Comparison of ENCODE assay signal across 26 cellular contexts in genomic region chr6:21375717-21376116, GRCh38.
"Had no signal": no experiment of that assay in that cellular context is flagged by ENCODE, and none has a peak within 500 bp of the region (broad histone marks: within the 10 kb centered on the region; RNA-seq: fewer than 3 reads in every experiment).

No MANE protein-coding gene starts in this region.

- H3K36me3 Mint-ChIP-seq: immature natural killer cell; natural killer cell; stimulated activated memory B cell treated with anti-CD40 and anti-IgM and Interleukin-4, amounts not matched to agents 10 μg/mL and 1 μg/mL and 100 μg/mL, for 72 hours had no signal

- H3K4me3 ChIP-seq: coronary artery, esophagus squamous epithelium, heart right ventricle, lower lobe of right lung, prostate gland, right atrium auricular region, sigmoid colon, spleen, testis, tibial artery, upper lobe of left lung had no signal

- H3K4me1 Mint-ChIP-seq: immature natural killer cell, natural killer cell had no signal

- ATAC-seq: heart right ventricle; left ventricle myocardium superior; lower lobe of right lung; natural killer cell; stimulated activated memory B cell treated with anti-CD40 and anti-IgM and Interleukin-4, amounts not matched to agents 10 μg/mL and 1 μg/mL and 100 μg/mL, for 72 hours; stimulated activated naive CD8-positive, alpha-beta T cell treated with anti-CD3 and anti-CD28 coated beads, Interleukin-15, Interleukin-2, amounts not matched to agents 100 U/mL and 50 U/mL, for 24 hours had no signal

- H3K27me3 Mint-ChIP-seq: stimulated activated memory B cell treated with anti-CD40 and anti-IgM and Interleukin-4, amounts not matched to agents 10 μg/mL and 1 μg/mL and 100 μg/mL, for 72 hours had no signal

- H3K27ac Mint-ChIP-seq: immature natural killer cell; natural killer cell; stimulated activated memory B cell treated with anti-CD40 and anti-IgM and Interleukin-4, amounts not matched to agents 10 μg/mL and 1 μg/mL and 100 μg/mL, for 72 hours had no signal

- H3K36me3 ChIP-seq: esophagus squamous epithelium, heart right ventricle, lower lobe of right lung, prostate gland, right atrium auricular region, sigmoid colon, spleen, tibial artery, upper lobe of left lung had no signal

- DNase-seq: dermis blood vessel endothelial cell; effector memory CD4-positive, alpha-beta T cell; erythroblast; esophagus squamous epithelium; foreskin melanocyte; glutamatergic neuron; heart right ventricle; hypothalamus; immature natural killer cell; islet precursor cell; kidney glomerular epithelial cell; left ventricle myocardium superior; lower lobe of right lung; natural killer cell; sigmoid colon; spleen; stimulated activated CD4-positive, alpha-beta T cell treated with anti-CD3 and anti-CD28 coated beads, Interleukin-4, amount 100 ng/mL, for 4 hours; stimulated activated naive CD8-positive, alpha-beta T cell treated with anti-CD3 and anti-CD28 coated beads, Interleukin-15, Interleukin-2, amounts not matched to agents 100 U/mL and 50 U/mL, for 24 hours; substantia nigra; testis; tibial artery; upper lobe of left lung had no signal

- H3K27ac ChIP-seq: coronary artery, esophagus squamous epithelium, heart right ventricle, lower lobe of right lung, prostate gland, right atrium auricular region, sigmoid colon, spleen, testis, tibial artery, upper lobe of left lung had no signal

- H3K9me3 Mint-ChIP-seq: immature natural killer cell; natural killer cell; stimulated activated memory B cell treated with anti-CD40 and anti-IgM and Interleukin-4, amounts not matched to agents 10 μg/mL and 1 μg/mL and 100 μg/mL, for 72 hours had no signal

- H3K9me3 ChIP-seq: esophagus squamous epithelium, heart right ventricle, lower lobe of right lung, prostate gland, right atrium auricular region, sigmoid colon, spleen, testis, tibial artery, upper lobe of left lung had no signal

- H3K27me3 ChIP-seq: esophagus squamous epithelium, heart right ventricle, right atrium auricular region, sigmoid colon, spleen, testis, tibial artery, upper lobe of left lung had no signal

- H3K4me3 Mint-ChIP-seq: immature natural killer cell; natural killer cell; stimulated activated memory B cell treated with anti-CD40 and anti-IgM and Interleukin-4, amounts not matched to agents 10 μg/mL and 1 μg/mL and 100 μg/mL, for 72 hours had no signal

- H3K4me1 ChIP-seq: lower lobe of right lung, prostate gland, spleen, testis had no signal
